22 cellular contexts compared by ENCODE assay signal in genomic region chr2:72427022-72427861, GRCh38.
"Had no signal": no experiment of that assay in that cellular context is flagged by ENCODE, and none has a peak within 500 bp of the region (broad histone marks: within the 10 kb centered on the region; RNA-seq: fewer than 3 reads in every experiment).

No MANE protein-coding gene starts in this region.

- ATAC-seq: activated CD4-positive, alpha-beta T cell treated with anti-CD3 and anti-CD28 coated beads for 36 hours; foreskin keratinocyte; left lobe of liver; natural killer cell; stimulated activated naive B cell treated with anti-CD40 and anti-IgM and Interleukin-4, amounts not matched to agents 10 μg/mL and 1 μg/mL and 100 μg/mL, for 72 hours; T-cell; WTC11 had no signal

- H3K4me3 Mint-ChIP-seq: activated CD4-positive, alpha-beta memory T cell treated with anti-CD3 and anti-CD28 coated beads for 36 hours; activated CD4-positive, alpha-beta T cell treated with anti-CD3 and anti-CD28 coated beads for 36 hours; activated naive CD8-positive, alpha-beta T cell; brain; endodermal cell; memory B cell; natural killer cell; stimulated activated naive B cell treated with anti-CD40 and anti-IgM and Interleukin-4, amounts not matched to agents 10 μg/mL and 1 μg/mL and 100 μg/mL, for 72 hours; T-cell; WTC11 had no signal

- H3K27me3 Mint-ChIP-seq: activated CD4-positive, alpha-beta memory T cell treated with anti-CD3 and anti-CD28 coated beads for 36 hours; activated CD4-positive, alpha-beta T cell treated with anti-CD3 and anti-CD28 coated beads for 36 hours; activated naive CD8-positive, alpha-beta T cell; brain; memory B cell; stimulated activated naive B cell treated with anti-CD40 and anti-IgM and Interleukin-4, amounts not matched to agents 10 μg/mL and 1 μg/mL and 100 μg/mL, for 72 hours; T-cell had no signal

- DNase-seq: activated CD4-positive, alpha-beta memory T cell treated with anti-CD3 and anti-CD28 coated beads for 36 hours; activated CD4-positive, alpha-beta T cell treated with anti-CD3 and anti-CD28 coated beads for 36 hours; central memory CD4-positive, alpha-beta T cell; colonic mucosa; endodermal cell; foreskin keratinocyte; glutamatergic neuron; hypothalamus; islet precursor cell; natural killer cell; stimulated activated naive B cell treated with anti-CD40 and anti-IgM and Interleukin-4, amounts not matched to agents 10 μg/mL and 1 μg/mL and 100 μg/mL, for 72 hours; T-cell; thyroid gland; uterus had no signal

- H3K4me3 ChIP-seq: colonic mucosa, thyroid gland, uterus had no signal

- H3K27ac ChIP-seq: colonic mucosa, epithelial cell of prostate, foreskin keratinocyte, neutrophil, parathyroid adenoma, thyroid gland, uterus had no signal

- H3K9me3 Mint-ChIP-seq: memory B cell had no signal

- H3K4me1 ChIP-seq: colonic mucosa, foreskin keratinocyte, parathyroid adenoma, thyroid gland, uterus had no signal

- H3K27ac Mint-ChIP-seq: activated CD4-positive, alpha-beta memory T cell treated with anti-CD3 and anti-CD28 coated beads for 36 hours; activated CD4-positive, alpha-beta T cell treated with anti-CD3 and anti-CD28 coated beads for 36 hours; activated naive CD8-positive, alpha-beta T cell; brain; endodermal cell; memory B cell; natural killer cell; stimulated activated naive B cell treated with anti-CD40 and anti-IgM and Interleukin-4, amounts not matched to agents 10 μg/mL and 1 μg/mL and 100 μg/mL, for 72 hours; T-cell; WTC11 had no signal

- H3K9me3 ChIP-seq: colonic mucosa, neutrophil, thyroid gland, uterus had no signal

- H3K4me1 Mint-ChIP-seq: activated CD4-positive, alpha-beta T cell treated with anti-CD3 and anti-CD28 coated beads for 36 hours; brain; endodermal cell; memory B cell; stimulated activated naive B cell treated with anti-CD40 and anti-IgM and Interleukin-4, amounts not matched to agents 10 μg/mL and 1 μg/mL and 100 μg/mL, for 72 hours; WTC11 had no signal

- H2AFZ ChIP-seq: parathyroid adenoma had no signal

- H3K27me3 ChIP-seq: colonic mucosa, foreskin keratinocyte, neutrophil, thyroid gland, uterus had no signal

- H3K9ac ChIP-seq: parathyroid adenoma had no signal

- H3K36me3 ChIP-seq: colonic mucosa, neutrophil, thyroid gland, uterus had no signal
